ENCODE assay signal across 30 cellular contexts in the genomic region with DNA sequence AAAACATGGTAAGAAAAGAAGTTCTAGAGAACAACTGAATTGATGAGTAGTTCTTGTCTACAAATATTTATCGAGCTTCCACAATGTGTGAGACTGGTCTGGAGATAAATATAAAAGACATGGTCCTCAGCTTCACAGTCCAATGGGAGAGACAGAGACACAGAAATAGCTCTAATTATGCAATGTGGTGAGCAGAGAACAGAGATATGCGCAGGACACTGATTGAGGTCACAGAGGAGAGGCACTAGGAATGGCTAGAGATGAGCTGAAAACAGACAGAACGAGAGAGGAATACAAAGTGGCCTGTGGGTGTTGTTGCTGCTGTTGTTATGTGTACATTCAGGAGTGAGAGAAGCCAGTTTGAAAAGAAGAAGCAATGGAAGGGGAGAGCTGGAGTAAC. TPM values are rescaled to one million over a fixed set of nuclear protein-coding genes. Genes with fewer than 3 reads are reported as not detected.
A peak's percentile ranks its signal among the peaks of the same experiment; 100 is the strongest.
DNase-seq lines count a peak whose midpoint lies in the region; ATAC-seq and TF ChIP-seq lines count a peak whose summit lies in the region.
"Had no signal": no experiment of that assay in that cellular context is flagged by ENCODE, and none has a peak within 500 bp of the region (broad histone marks: within the 10 kb centered on the region; RNA-seq: fewer than 3 reads in every experiment).

No MANE protein-coding gene starts in this region.

- H3K79me2 ChIP-seq in smooth muscle cell (ENCODE audit: low read depth) = no peaks in the 10 kb centered on the region

- peak; percentile 89 for ATAC-seq in Right ventricle myocardium inferior
- ATAC-seq in GM19324 (IDR thresholded peaks at IDR 0.05; ENCODE audit: low FRiP score, unreplicated experiment) = no peak
- ATAC-seq: activated T-cell treated with anti-CD3 and anti-CD28 coated beads, Interleukin-2, amount 50 U/mL, for 4 hours; gastroesophageal sphincter; left lobe of liver; stimulated activated memory B cell treated with anti-CD40 and anti-IgM and Interleukin-4, amounts not matched to agents 10 μg/mL and 1 μg/mL and 100 μg/mL, for 72 hours; upper lobe of right lung had no signal

- no peak overlapping the region for H3K9ac ChIP-seq in smooth muscle cell (ENCODE audit: low read depth)

- H3K4me2 ChIP-seq in smooth muscle cell = no peak overlapping the region

- peaks cover 5% of the 10 kb centered on the region for H3F3A ChIP-seq in smooth muscle cell (ENCODE audit: low read depth)

- no peak for TF ChIP-seq CTCF in right atrium auricular region (IDR thresholded peaks at IDR 0.05)
- no peak for TF ChIP-seq CTCF in smooth muscle cell (IDR thresholded peaks at IDR 0.05; ENCODE audit: borderline replicate concordance, insufficient read depth, poor library complexity, severe bottlenecking)
- no peak for TF ChIP-seq CTCF in ascending aorta (IDR thresholded peaks at IDR 0.05)

- no peaks in the 10 kb centered on the region for H4K20me1 ChIP-seq in smooth muscle cell (ENCODE audit: low read depth)

- peak overlapping the region; percentile 49 for H2AFZ ChIP-seq in smooth muscle cell (ENCODE audit: low read depth)

- H3K4me1 ChIP-seq in right atrium auricular region (peaks cover 0 to 2% of the 10 kb centered on the region in 2 donors), smooth muscle cell (ENCODE audit: low read depth) (no peaks in the 10 kb centered on the region), ascending aorta (no peaks in the 10 kb centered on the region)
- H3K4me1 ChIP-seq: upper lobe of right lung had no signal

- intact Hi-C loops in Right ventricle myocardium inferior (cut with DNase I) = no loop called here
- intact Hi-C loops in cardiac septum (cut with DNase I) = no loop called here
- intact Hi-C loops in ascending aorta (cut with DNase I) = no loop called here

- WGBS in smooth muscle cell (ENCODE audit: low lambda C conversion rate) = 59% methylated on average over 3 of the region's 3 CpGs

- H3K4me3 ChIP-seq in right atrium auricular region (no peak overlapping the region), smooth muscle cell (no peak overlapping the region), ascending aorta (no peak overlapping the region)
- H3K4me3 ChIP-seq: esophagus muscularis mucosa, gastroesophageal sphincter, SK-N-MC, suprapubic skin, upper lobe of right lung had no signal

- H3K27me3 ChIP-seq in right atrium auricular region = no peaks in the 10 kb centered on the region
- H3K27me3 ChIP-seq in smooth muscle cell (ENCODE audit: low read depth) = no peaks in the 10 kb centered on the region
- H3K27me3 ChIP-seq in ascending aorta = no peaks in the 10 kb centered on the region
- H3K27me3 ChIP-seq: suprapubic skin, upper lobe of right lung had no signal

- DNase-seq in Right ventricle myocardium inferior (ENCODE audit: missing footprints) = no peak
- no peak for DNase-seq in cardiac septum (ENCODE audit: low spot score)
- peak; percentile 28 for DNase-seq in fibroblast of peridontal ligament (ENCODE audit: extremely low read depth)
- DNase-seq in right atrium auricular region (ENCODE audit: low spot score) = no peak
- DNase-seq in smooth muscle cell (lab: John Stamatoyannopoulos, UW; ENCODE audit: unreplicated experiment) = no peak
- no peak for DNase-seq in SK-N-DZ (ENCODE audit: low spot score)
- no peak for DNase-seq in ascending aorta (ENCODE audit: low spot score in 2 of 2)
- DNase-seq: 8988T; activated CD4-positive, CD25-positive, alpha-beta regulatory T cell; activated gamma-delta T cell; activated naive CD8-positive, alpha-beta T cell treated with anti-CD3 and anti-CD28 coated beads for 36 hours; activated T-cell treated with anti-CD3 and anti-CD28 coated beads, Interleukin-2, amount 50 U/mL, for 4 hours; CD4-positive, CD25-positive, alpha-beta regulatory T cell; GOT3; hypothalamus; naive B cell; NCI-H1092 treated with DMSO at 0.1 percent for 48 hours; NCI-H1694 treated with DMSO at 0.1 percent for 48 hours; NCI-H2171; occipital lobe; T-helper 1 cell; upper lobe of right lung had no signal

- H3K27ac ChIP-seq in right atrium auricular region (peak overlapping the region; percentile 58 to 81), smooth muscle cell (ENCODE audit: low read depth) (no peak overlapping the region), ascending aorta (no peak overlapping the region)
- H3K27ac ChIP-seq: esophagus muscularis mucosa, gastroesophageal sphincter, RWPE1, SK-N-MC, suprapubic skin, upper lobe of right lung had no signal

- peaks cover 4% of the 10 kb centered on the region for H3K36me3 ChIP-seq in right atrium auricular region
- no peaks in the 10 kb centered on the region for H3K36me3 ChIP-seq in smooth muscle cell (ENCODE audit: low read depth)
- H3K36me3 ChIP-seq in ascending aorta = peaks cover 0 to 7% of the 10 kb centered on the region in 2 donors
- H3K36me3 ChIP-seq: suprapubic skin, upper lobe of right lung had no signal

- H3K9me3 ChIP-seq in right atrium auricular region = no peaks in the 10 kb centered on the region
- H3K9me3 ChIP-seq in smooth muscle cell (replicated peaks; ENCODE audit: low read depth) = no peaks in the 10 kb centered on the region
- no peaks in the 10 kb centered on the region for H3K9me3 ChIP-seq in ascending aorta
- H3K9me3 ChIP-seq: esophagus muscularis mucosa, gastroesophageal sphincter, suprapubic skin, upper lobe of right lung had no signal

RNA-seq across cellular contexts. Expression of a gene that starts 53.2 kb away (rescaled TPM):
- total RNA-seq in Right ventricle myocardium inferior = 9.3 TPM
- 14.5 TPM for total RNA-seq in cardiac septum
- 10 to 100 TPM in 1 of 2 donors, 1 to 10 TPM in 1; 9.0 to 14.6 TPM for total RNA-seq in right atrium auricular region
- total RNA-seq in smooth muscle cell = 23.1 and 28.4 TPM in 2 replicates
- polyA plus RNA-seq in smooth muscle cell = 11.1 and 13.7 TPM in 2 replicates
- 36.0 and 48.6 TPM in 2 replicates for polyA plus RNA-seq in SK-N-DZ (2014; cell fraction: cytosol; rRNA removed)
- 51.3 and 60.7 TPM in 2 replicates for polyA plus RNA-seq in SK-N-DZ (2014; cell fraction: nucleus; rRNA removed)
- 10.3 TPM for total RNA-seq in ascending aorta

RNA-seq across cellular contexts. Expression of a gene that starts 53.3 kb away (rescaled TPM):
- total RNA-seq in Right ventricle myocardium inferior = 3.1 TPM
- 2.9 TPM for total RNA-seq in cardiac septum
- total RNA-seq in right atrium auricular region = 1 to 10 TPM; 2.2 to 2.9 TPM
- total RNA-seq in smooth muscle cell = 3.8 and 4.2 TPM in 2 replicates
- 4.5 and 5.2 TPM in 2 replicates for polyA plus RNA-seq in smooth muscle cell
- 8.3 and 8.8 TPM in 2 replicates for polyA plus RNA-seq in SK-N-DZ (2014; cell fraction: cytosol; rRNA removed)
- polyA plus RNA-seq in SK-N-DZ (2014; cell fraction: nucleus; rRNA removed) = 4.3 and 5.7 TPM in 2 replicates
- 3.1 TPM for total RNA-seq in ascending aorta

Comparison
In these comparisons a context has a peak if more than half of its experiments do, and no peak if none do; other contexts are left out.
1. H3K27ac ChIP-seq: peak in right atrium auricular region (2 of 2); none in smooth muscle cell (single experiment) and ascending aorta (0 of 2).